Comparison of ENCODE assay signal across 8 cellular contexts in genomic region chr1:161177112-161177935, GRCh38. TPM values are rescaled to one million over a fixed set of nuclear protein-coding genes. Genes with fewer than 3 reads are reported as not detected.
A peak's percentile ranks its signal among the peaks of the same experiment; 100 is the strongest.
DNase-seq lines count a peak whose midpoint lies in the region; ATAC-seq and TF ChIP-seq lines count a peak whose summit lies in the region.

Gene B4GALT3, minus strand, starts transcription at chr1:161177507. Its CDS starts 1,447 bp downstream, at chr1:161176060.

- H3K27me3 ChIP-seq in ACC112 (ENCODE audit: insufficient read depth, low read length) (no peaks in the 10 kb centered on the region), iPS-20b (ENCODE audit: insufficient read depth, low read length) (no peaks in the 10 kb centered on the region), skeletal muscle tissue (ENCODE audit: control insufficient read depth in 3 of 3, insufficient read depth in 3 of 3, low read length in 3 of 3) (no peaks in the 10 kb centered on the region)

- peak; percentile 56 for ATAC-seq in GM18870 (IDR thresholded peaks at IDR 0.05; ENCODE audit: unreplicated experiment)
- peak; percentile 66 for ATAC-seq in HG03103 (IDR thresholded peaks at IDR 0.05; ENCODE audit: low read depth, unreplicated experiment)

- H3K79me2 ChIP-seq in ACC112 (ENCODE audit: control insufficient read depth, insufficient read depth, low read length, unreplicated experiment) = peaks cover 13% of the 10 kb centered on the region

- peaks cover 37% of the 10 kb centered on the region for H3K4me1 ChIP-seq in ACC112 (ENCODE audit: control insufficient read depth, insufficient read depth, low read length, unreplicated experiment)
- H3K4me1 ChIP-seq in iPS-20b (ENCODE audit: insufficient read depth, low read length) = peaks cover 6% of the 10 kb centered on the region; the same call in 1 of the 2 replicates
- H3K4me1 ChIP-seq in skeletal muscle tissue (ENCODE audit: control insufficient read depth in 3 of 3, insufficient read depth in 3 of 3, low read length in 3 of 3) = peaks cover 31 to 36% (median 32%) of the 10 kb centered on the region in 3 donors

- H3K9ac ChIP-seq in iPS-20b (ENCODE audit: low read depth, low read length) = peak within 1 kb of the TSS; percentile 79; the same call in 1 of the 2 replicates
- H3K9ac ChIP-seq in skeletal muscle tissue (ENCODE audit: low read depth in 1 of 3, low read length in 3 of 3) = peak within 1 kb of the TSS; percentile 96 to 99 (median 97)

- DNase-seq in NCI-H2227 (lab: John Stamatoyannopoulos, UW; ENCODE audit: unreplicated experiment) = peak; percentile 89
- peak; percentile 83 to 90 for DNase-seq in T47D (ENCODE audit: low read depth in 1 of 2, low spot score in 1 of 2)

- H3K4me3 ChIP-seq in ACC112 (ENCODE audit: low read depth, low read length) = peak within 1 kb of the TSS; percentile 88
- H3K4me3 ChIP-seq in WI38 (ENCODE audit: low read depth, low read length) = peak within 1 kb of the TSS; percentile 88
- H3K4me3 ChIP-seq in iPS-20b (ENCODE audit: low read length) = peak within 1 kb of the TSS; percentile 84
- peak within 1 kb of the TSS; percentile 98 to 99 (median 99) for H3K4me3 ChIP-seq in skeletal muscle tissue (ENCODE audit: low read length in 3 of 3)

- peaks cover 3% of the 10 kb centered on the region; the same call in 1 of the 2 replicates for H3K36me3 ChIP-seq in ACC112 (ENCODE audit: insufficient read depth, low read length)
- H3K36me3 ChIP-seq in iPS-20b (ENCODE audit: insufficient read depth, low read depth, low read length) = peaks cover 31% of the 10 kb centered on the region
- peaks cover 30 to 31% (median 31%) of the 10 kb centered on the region in 3 donors for H3K36me3 ChIP-seq in skeletal muscle tissue (ENCODE audit: control insufficient read depth in 3 of 3, insufficient read depth in 3 of 3, low read length in 3 of 3)

- TF ChIP-seq CTCF in WI38 (IDR thresholded peaks at IDR 0.05; ENCODE audit: low read depth, low read length) = no peak

- peak within 1 kb of the TSS; percentile 23; the same call in 1 of the 2 replicates for H3K27ac ChIP-seq in ACC112 (ENCODE audit: low read depth, low read length)
- H3K27ac ChIP-seq in iPS-20b (ENCODE audit: low read length) = no peak within 1 kb of the TSS
- H3K27ac ChIP-seq in skeletal muscle tissue (ENCODE audit: low read depth, low read length) = peak within 1 kb of the TSS; percentile 93

- H3K9me3 ChIP-seq in iPS-20b (ENCODE audit: insufficient read depth, low read depth, low read length) = no peaks in the 10 kb centered on the region
- no peaks in the 10 kb centered on the region for H3K9me3 ChIP-seq in skeletal muscle tissue (ENCODE audit: control insufficient read depth in 3 of 3, low read length in 3 of 3)

- peak within 1 kb of the TSS; percentile 26 for H2AFZ ChIP-seq in ACC112 (ENCODE audit: low read length, unreplicated experiment)

- in situ Hi-C loops in T47D (cut with HindIII; ENCODE audit: low pct_unique_long_range_greater_than_20kb, low sequenced_read_pairs) = no loop called here

RNA-seq across cellular contexts. Expression of gene B4GALT3, which starts in this region (rescaled TPM):
- 11.0 TPM for total RNA-seq in skeletal muscle tissue
